ENCODE assay signal across 9 cellular contexts in genomic region chr20:62923669-62924566, GRCh38. TPM values are rescaled to one million over a fixed set of nuclear protein-coding genes. Genes with fewer than 3 reads are reported as not detected.
DNase-seq lines count a peak whose midpoint lies in the region; ATAC-seq and TF ChIP-seq lines count a peak whose summit lies in the region.
"Had no signal": no experiment of that assay in that cellular context is flagged by ENCODE, and none has a peak within 500 bp of the region (broad histone marks: within the 10 kb centered on the region; RNA-seq: fewer than 3 reads in every experiment).

No MANE protein-coding gene starts in this region.

- no peak for TF ChIP-seq CTCF in AG04449 (IDR thresholded peaks at IDR 0.05; ENCODE audit: insufficient read depth, low read length, missing control alignments)

- peak overlapping the region; percentile 82 for H3K9ac ChIP-seq in muscle layer of colon (ENCODE audit: low read length)

- H3K36me3 ChIP-seq in muscle layer of colon (ENCODE audit: insufficient read depth, low read length), result no peaks in the 10 kb centered on the region

- H3K4me3 ChIP-seq in AG04449 (ENCODE audit: low read depth, low read length) (peak overlapping the region; percentile 88), muscle layer of colon (ENCODE audit: low read depth in 1 of 2, low read length in 2 of 2) (peak overlapping the region in 1 of 2 donors; percentile 90)

- peak overlapping the region; percentile 87 to 98 (median 94) for H3K27ac Mint-ChIP-seq in IgD-negative memory B cell
- peak overlapping the region; percentile 93 for H3K27ac Mint-ChIP-seq in central memory CD8-positive, alpha-beta T cell (ENCODE audit: low read depth)

- H3K4me1 Mint-ChIP-seq in IgD-negative memory B cell, result peaks cover 52 to 63% (median 60%) of the 10 kb centered on the region in 3 donors
- H3K4me1 Mint-ChIP-seq in central memory CD8-positive, alpha-beta T cell, result peaks cover 79% of the 10 kb centered on the region

- H3K4me3 Mint-ChIP-seq in IgD-negative memory B cell, result peak overlapping the region; percentile 86 to 98 (median 96)
- peak overlapping the region; percentile 84 for H3K4me3 Mint-ChIP-seq in central memory CD8-positive, alpha-beta T cell

- no peaks in the 10 kb centered on the region for H3K27me3 ChIP-seq in muscle layer of colon (ENCODE audit: control insufficient read depth in 1 of 2, insufficient read depth in 2 of 2, low read length in 2 of 2)

- CTCF ChIA-PET in AG04449 (lab: Yijun Ruan, JAX), result interaction anchor here (0.9 to 5.8 kb wide), 8 partner anchors 7 to 52 kb away, joined by 3 to 68 read pairs (median 6); partner anchors contain the start of genes GID8 and SLC17A9

- DNase-seq in AG04449 (ENCODE audit: low read depth, low spot score), result no peak
- no peak for DNase-seq in central memory CD8-positive, alpha-beta T cell (ENCODE audit: low spot score in 2 of 2)
- no peak for DNase-seq in NCI-H1048 (lab: John Stamatoyannopoulos, UW)
- no peak for DNase-seq in activated CD4-positive, alpha-beta T cell treated with anti-CD3 and anti-CD28 coated beads, Interleukin-2, amount 50 U/mL, for 48 hours
- DNase-seq: NCI-H146 had no signal

- no peaks in the 10 kb centered on the region for H3K36me3 Mint-ChIP-seq in IgD-negative memory B cell
- peaks cover 28% of the 10 kb centered on the region for H3K36me3 Mint-ChIP-seq in central memory CD8-positive, alpha-beta T cell (ENCODE audit: insufficient read depth)

- H3K27me3 Mint-ChIP-seq in IgD-negative memory B cell, result no peaks in the 10 kb centered on the region
- no peaks in the 10 kb centered on the region for H3K27me3 Mint-ChIP-seq in central memory CD8-positive, alpha-beta T cell

- H3K27ac ChIP-seq in muscle layer of colon (ENCODE audit: low read depth, low read length), result peak overlapping the region; percentile 85

- no peak for ATAC-seq in central memory CD8-positive, alpha-beta T cell (replicated peaks; ENCODE audit: extremely low read depth, poor library complexity, severe bottlenecking)
- ATAC-seq in GM21576 (IDR thresholded peaks at IDR 0.05; ENCODE audit: unreplicated experiment) (no peak), HG03469 (IDR thresholded peaks at IDR 0.05; ENCODE audit: unreplicated experiment) (no peak)

- H3K9me3 ChIP-seq in muscle layer of colon (ENCODE audit: low read length), result no peaks in the 10 kb centered on the region

- peaks cover 75% of the 10 kb centered on the region for H3K4me1 ChIP-seq in muscle layer of colon (ENCODE audit: insufficient read depth, low read length)

- POLR2A ChIA-PET in AG04449 (lab: Yijun Ruan, JAX), result no interaction called here

- H3K9me3 Mint-ChIP-seq in IgD-negative memory B cell, result no peaks in the 10 kb centered on the region
- no peaks in the 10 kb centered on the region for H3K9me3 Mint-ChIP-seq in central memory CD8-positive, alpha-beta T cell

RNA-seq across cellular contexts. Expression of gene DIDO1, which starts 2.4 kb away (rescaled TPM):
- polyA plus RNA-seq in IgD-negative memory B cell, result 42.8 TPM

RNA-seq across cellular contexts. Expression of gene GID8, which starts 14.0 kb away (rescaled TPM):
- 12.1 TPM for polyA plus RNA-seq in IgD-negative memory B cell

RNA-seq across cellular contexts. Expression of gene SLC17A9, which starts 28.6 kb away (rescaled TPM):
- polyA plus RNA-seq in IgD-negative memory B cell, result 4.1 TPM
